Comparison of ENCODE assay signal across 9 cellular contexts in genomic region chr11:33063326-33063775, GRCh38. TPM values are rescaled to one million over a fixed set of nuclear protein-coding genes. Genes with fewer than 3 reads are reported as not detected.
DNase-seq lines count a peak whose midpoint lies in the region; ATAC-seq, FAIRE-seq and TF ChIP-seq lines count a peak whose summit lies in the region.
"Had no signal": no experiment of that assay in that cellular context is flagged by ENCODE, and none has a peak within 500 bp of the region (broad histone marks: within the 10 kb centered on the region; RNA-seq: fewer than 3 reads in every experiment).

No MANE protein-coding gene starts in this region.

- TF ChIP-seq CTCF in A549 (IDR thresholded peaks at IDR 0.05), result no peak
- TF ChIP-seq CTCF in HL-60 (IDR thresholded peaks at IDR 0.05; ENCODE audit: insufficient read depth, low read length), result no peak

- H3K4me3 ChIP-seq in A549 (no peak overlapping the region), HL-60 (replicated peaks; ENCODE audit: insufficient read depth, low read length) (no peak overlapping the region)

- peak overlapping the region; percentile 85 to 88 for H3K27ac ChIP-seq in A549
- peak overlapping the region; percentile 61 for H3K27ac ChIP-seq in HL-60 (replicated peaks)

- H3K27me3 Mint-ChIP-seq in central memory CD8-positive, alpha-beta T cell, result no peaks in the 10 kb centered on the region

- TF ChIP-seq RAD21 in A549 (conservative IDR thresholded peaks at IDR 0.05 in 1 of 2, IDR thresholded peaks at IDR 0.05 in 1 of 2), result no peak

- TF ChIP-seq EP300 in A549 (IDR thresholded peaks at IDR 0.05), result no peak

- H3K36me3 Mint-ChIP-seq in central memory CD8-positive, alpha-beta T cell (ENCODE audit: insufficient read depth), result peaks cover 35% of the 10 kb centered on the region

- H3K4me2 ChIP-seq in A549, result 0 out of 3 replicates have a peak overlapping the region, but pooled peaks have one; percentile 50

- ATAC-seq in A549, result no peak
- peak; percentile 47 for ATAC-seq in GM18907 (IDR thresholded peaks at IDR 0.05; ENCODE audit: unreplicated experiment)
- peak; percentile 14 for ATAC-seq in central memory CD8-positive, alpha-beta T cell (replicated peaks; ENCODE audit: extremely low read depth, poor library complexity, severe bottlenecking)

- DNase-seq in A549 (ENCODE audit: low read depth in 1 of 2, low spot score in 1 of 2) (no peak), HL-60 (ENCODE audit: low read depth in 1 of 2, low spot score in 1 of 2) (peak in 1 of 2 experiments; percentile 57), DMS53 (lab: John Stamatoyannopoulos, UW) (no peak), NCI-H2029 treated with DMSO at 0.1 percent for 48 hours (lab: John Stamatoyannopoulos, UW) (no peak), germinal center (ENCODE audit: low spot score) (no peak), COLO668 (lab: John Stamatoyannopoulos, UW; ENCODE audit: unreplicated experiment) (no peak)
- no peak for DNase-seq in central memory CD8-positive, alpha-beta T cell (ENCODE audit: low spot score in 2 of 2)
- DNase-seq: NCI-H2081 treated with DMSO at 0.1 percent for 48 hours had no signal

- peaks cover 69% of the 10 kb centered on the region for H3K4me1 ChIP-seq in A549

- TF ChIP-seq POLR2A in A549 (IDR thresholded peaks at IDR 0.05; ENCODE audit: low read length), result no peak

- 71% methylated on average over 2 of the region's 2 CpGs for WGBS in A549 (ENCODE audit: missing lambda C conversion rate)

- no peak overlapping the region for H3K4me3 Mint-ChIP-seq in central memory CD8-positive, alpha-beta T cell

- no peak for FAIRE-seq in A549 (lab: Jason Lieb, UNC)

- CTCF ChIA-PET in A549 (lab: Yijun Ruan, JAX), result interaction anchor here (0.6 to 7.8 kb wide), 9 partner anchors 9 to 984 kb away, joined by 3 to 88 read pairs (median 7); partner anchors contain the start of gene TCP11L1

- peaks cover 26% of the 10 kb centered on the region for H3K4me1 Mint-ChIP-seq in central memory CD8-positive, alpha-beta T cell

- H3K27ac Mint-ChIP-seq in central memory CD8-positive, alpha-beta T cell (ENCODE audit: low read depth), result peak overlapping the region; percentile 78

- H3K27me3 ChIP-seq in HL-60 (ENCODE audit: insufficient read depth, poor library complexity, severe bottlenecking), result no peaks in the 10 kb centered on the region

- no peaks in the 10 kb centered on the region for H3K9me3 ChIP-seq in A549

- no peaks in the 10 kb centered on the region for H3K9me3 Mint-ChIP-seq in central memory CD8-positive, alpha-beta T cell

- POLR2A ChIA-PET in A549 (lab: Yijun Ruan, JAX), result interaction anchor here (0.6 to 4.2 kb wide), 2 partner anchors 24 to 202 kb away, joined by 3 to 34 read pairs; partner anchors contain the start of gene TCP11L1

TF ChIP-seq in A549, 52 proteins besides CTCF, POLR2A, EP300 and RAD21:
- TF ChIP-seq HDAC2 (IDR thresholded peaks at IDR 0.05) (no peak), JUN (IDR thresholded peaks at IDR 0.05) (no peak), HOXA7 (CRISPR knock-in tag; IDR thresholded peaks at IDR 0.05) (no peak), CBX2 (IDR thresholded peaks at IDR 0.05; ENCODE audit: borderline replicate concordance, low read depth) (no peak), POLR2AphosphoS2 (conservative IDR thresholded peaks at IDR 0.05; ENCODE audit: low read length) (no peak)
TF ChIP-seq in A549: peak in this region for 0.

RNA-seq across cellular contexts. Expression of gene TCP11L1, which starts 24.0 kb away (rescaled TPM):
- polyA plus RNA-seq in A549 (2011; rRNA removed), result 42.1 and 43.0 TPM in 2 replicates
- polyA plus RNA-seq in A549 (2012; cell fraction: cytosol; rRNA removed), result 12.8 and 14.8 TPM in 2 replicates
- 15.1 and 19.2 TPM in 2 replicates for polyA plus RNA-seq in A549 (2012; cell fraction: nucleus; rRNA removed)
- 23.7 to 30.3 TPM (median 27.7 TPM) in 3 replicates for polyA plus RNA-seq in A549 (2017; fragmentation: RNase III; extraction: RNeasy Plus Mini Kit Qiagen cat#74134 plus additional on column Dnase treatment)
- 105 and 118 TPM in 2 replicates for polyA minus RNA-seq in A549 (2011; rRNA and poly(A)+ RNA removed)

RNA-seq across cellular contexts. Expression of gene DEPDC7, which starts 47.7 kb away (rescaled TPM):
- polyA plus RNA-seq in A549 (2011; rRNA removed) (15.2 and 16.6 TPM in 2 replicates), A549 (2017; fragmentation: RNase III; extraction: RNeasy Plus Mini Kit Qiagen cat#74134 plus additional on column Dnase treatment) (15.1 to 15.3 TPM (median 15.2 TPM) in 3 replicates)
- 4.5 and 4.7 TPM in 2 replicates for polyA plus RNA-seq in A549 (2012; cell fraction: cytosol; rRNA removed)
- 4.2 and 4.8 TPM in 2 replicates for polyA plus RNA-seq in A549 (2012; cell fraction: nucleus; rRNA removed)
- polyA minus RNA-seq in A549 (2011; rRNA and poly(A)+ RNA removed), result 3.1 and 3.5 TPM in 2 replicates

Comparison
In these comparisons a context has a peak if more than half of its experiments do, and no peak if none do; other contexts are left out.
1. ATAC-seq: peak in GM18907 (single experiment) and central memory CD8-positive, alpha-beta T cell (single experiment); none in A549 (0 of 2).